In genomic region chr14:75888933-75889332, GRCh38 we compare ENCODE assay signal across 6 cellular contexts.
"Had no signal": no experiment of that assay in that cellular context is flagged by ENCODE, and none has a peak within 500 bp of the region (broad histone marks: within the 10 kb centered on the region; RNA-seq: fewer than 3 reads in every experiment).

No MANE protein-coding gene starts in this region.

- H3K27ac ChIP-seq: HL-60 had no signal

- H3K27ac Mint-ChIP-seq: GM23338, H9, IgD-negative memory B cell had no signal

- DNase-seq: H9, HCEC 1CT had no signal

- H3K9me3 Mint-ChIP-seq: GM23338, H9 had no signal

- H3K4me3 ChIP-seq: GM23338 had no signal

- H3K27me3 Mint-ChIP-seq: IgD-negative memory B cell had no signal

- H3K4me3 Mint-ChIP-seq: GM23338, H9, IgD-negative memory B cell had no signal

- ATAC-seq: GM23338, HepG2 had no signal

- H3K4me1 Mint-ChIP-seq: IgD-negative memory B cell had no signal
